In genomic region chr3:144380832-144381231, GRCh38 we compare ENCODE assay signal across 25 cellular contexts.
A peak's percentile ranks its signal among the peaks of the same experiment; 100 is the strongest.
DNase-seq lines count a peak whose midpoint lies in the region; ATAC-seq, FAIRE-seq and TF ChIP-seq lines count a peak whose summit lies in the region.
"Had no signal": no experiment of that assay in that cellular context is flagged by ENCODE, and none has a peak within 500 bp of the region (broad histone marks: within the 10 kb centered on the region; RNA-seq: fewer than 3 reads in every experiment).

No MANE protein-coding gene starts in this region.

- WGBS in prostate gland = 33% methylated on average over 4 of the region's 4 CpGs

- TF ChIP-seq CTCF in RWPE2 (IDR thresholded peaks at IDR 0.05; ENCODE audit: poor library complexity, severe bottlenecking) = no peak
- TF ChIP-seq CTCF in keratinocyte (optimal IDR thresholded peaks at IDR 0.05 in 1 of 3, IDR thresholded peaks at IDR 0.05 in 1 of 3, conservative IDR thresholded peaks at IDR 0.05 in 1 of 3; ENCODE audit: extremely low read depth in 1 of 3, insufficient read depth in 2 of 3, low read length in 3 of 3) = no peak
- no peak for TF ChIP-seq CTCF in prostate gland (IDR thresholded peaks at IDR 0.05)
- TF ChIP-seq CTCF in foreskin keratinocyte (conservative IDR thresholded peaks at IDR 0.05) = no peak

- H3K36me3 ChIP-seq in RWPE2 (ENCODE audit: low read depth) = no peaks in the 10 kb centered on the region
- H3K36me3 ChIP-seq in keratinocyte (ENCODE audit: control insufficient read depth in 2 of 2, extremely low read depth in 1 of 2, insufficient read depth in 2 of 2, low read length in 2 of 2) = no peaks in the 10 kb centered on the region
- no peaks in the 10 kb centered on the region for H3K36me3 ChIP-seq in prostate gland
- H3K36me3 ChIP-seq: heart left ventricle, right atrium auricular region, upper lobe of left lung had no signal

- intact Hi-C loops in prostate gland (cut with DNase I) = no loop called here

- no peak for TF ChIP-seq POLR2A in prostate gland (IDR thresholded peaks at IDR 0.05)

- no peak for FAIRE-seq in keratinocyte (lab: Jason Lieb, UNC)
- FAIRE-seq: astrocyte had no signal

- peak overlapping the region; percentile 42 for H2AFZ ChIP-seq in keratinocyte (ENCODE audit: control insufficient read depth, low read length)
- H2AFZ ChIP-seq: GM23338 had no signal

- no peak overlapping the region for H3K9ac ChIP-seq in keratinocyte (ENCODE audit: control insufficient read depth, extremely low read depth, insufficient read depth, low read length)

- no peak overlapping the region for H3K4me2 ChIP-seq in keratinocyte (ENCODE audit: control insufficient read depth, extremely low read depth, insufficient read depth, low read depth, low read length)
- H3K4me2 ChIP-seq: GM23338 had no signal

- H3K4me3 ChIP-seq in RWPE2 (ENCODE audit: severe bottlenecking) (no peak overlapping the region), keratinocyte (ENCODE audit: control insufficient read depth in 2 of 3, extremely low read depth in 1 of 3, insufficient read depth in 2 of 3, low read depth in 1 of 3, low read length in 3 of 3) (no peak overlapping the region), prostate gland (no peak overlapping the region)
- H3K4me3 ChIP-seq: GM23338, heart left ventricle, right atrium auricular region, upper lobe of left lung had no signal

- H3K79me2 ChIP-seq in keratinocyte (ENCODE audit: control insufficient read depth, insufficient read depth, low read length) = no peaks in the 10 kb centered on the region

- H3K27ac ChIP-seq in RWPE2 (ENCODE audit: poor library complexity, severe bottlenecking) (peak overlapping the region; percentile 71), keratinocyte (ENCODE audit: control insufficient read depth, insufficient read depth, low read length) (no peak overlapping the region), prostate gland (no peak overlapping the region), foreskin keratinocyte (no peak overlapping the region)
- H3K27ac ChIP-seq: heart left ventricle, right atrium auricular region, upper lobe of left lung had no signal

- H3K4me1 ChIP-seq in RWPE2 (ENCODE audit: insufficient read depth, poor library complexity, severe bottlenecking) = peaks cover 25% of the 10 kb centered on the region
- H3K4me1 ChIP-seq in keratinocyte (ENCODE audit: control insufficient read depth, extremely low read depth, insufficient read depth, low read length) = peaks cover 16% of the 10 kb centered on the region
- no peaks in the 10 kb centered on the region for H3K4me1 ChIP-seq in prostate gland (replicated peaks)
- H3K4me1 ChIP-seq in foreskin keratinocyte = peaks cover 20% of the 10 kb centered on the region
- H3K4me1 ChIP-seq: heart left ventricle, right atrium auricular region, upper lobe of left lung had no signal

- H3K9me3 ChIP-seq in RWPE2 (ENCODE audit: severe bottlenecking) = no peaks in the 10 kb centered on the region
- H3K9me3 ChIP-seq in keratinocyte (ENCODE audit: control insufficient read depth, low read depth, low read length) = no peaks in the 10 kb centered on the region
- H3K9me3 ChIP-seq in prostate gland = no peaks in the 10 kb centered on the region
- H3K9me3 ChIP-seq: upper lobe of left lung had no signal

- H3K27me3 ChIP-seq in RWPE2 (ENCODE audit: insufficient read depth, poor library complexity, severe bottlenecking) = no peaks in the 10 kb centered on the region
- H3K27me3 ChIP-seq in keratinocyte (ENCODE audit: control insufficient read depth, extremely low read depth, insufficient read depth, low read length) = no peaks in the 10 kb centered on the region
- no peaks in the 10 kb centered on the region for H3K27me3 ChIP-seq in prostate gland (replicated peaks; ENCODE audit: insufficient read depth)
- no peaks in the 10 kb centered on the region for H3K27me3 ChIP-seq in foreskin keratinocyte
- H3K27me3 ChIP-seq: heart left ventricle, right atrium auricular region, upper lobe of left lung had no signal

- H3K9me1 ChIP-seq in keratinocyte (ENCODE audit: control insufficient read depth, extremely low read depth, insufficient read depth, low read length) = no peaks in the 10 kb centered on the region

- dilution Hi-C loops in keratinocyte (cut with MboI; ENCODE audit: extremely low pct_ligation_motif_present, low sequenced_read_pairs) = no loop called here

- H4K20me1 ChIP-seq in keratinocyte (ENCODE audit: control insufficient read depth, extremely low read depth, insufficient read depth, low read length) = no peaks in the 10 kb centered on the region

- DNase-seq in NCI-H510A treated with DMSO at 0.1 percent for 48 hours (lab: John Stamatoyannopoulos, UW) = peak; percentile 17
- no peak for DNase-seq in NCI-H510A (lab: John Stamatoyannopoulos, UW)
- no peak for DNase-seq in RWPE2 (ENCODE audit: low spot score)
- no peak for DNase-seq in keratinocyte (ENCODE audit: low read depth, low spot score)
- peak; percentile 10 for DNase-seq in prostate gland (ENCODE audit: low spot score)
- no peak for DNase-seq in stimulated activated CD4-positive, alpha-beta T cell treated with anti-CD3 and anti-CD28 coated beads, Interleukin-1b, Interleukin-23, amount 100 ng/mL, for 48 hours
- DNase-seq in foreskin keratinocyte = no peak
- DNase-seq: activated CD4-positive, alpha-beta T cell treated with anti-CD3 and anti-CD28 coated beads for 36 hours; activated CD8-positive, alpha-beta T cell treated with anti-CD3 and anti-CD28 coated beads, Interleukin-2, amount 10 ng/mL, durations not matched to agents 7 days and 5 days; CD8-positive, alpha-beta memory T cell; cerebellar nuclear complex; heart left ventricle; KG1; left colon; natural killer cell; NCI-H146; NCI-H2171; NCI-H774; RPMI8226; T-helper 2 cell; upper lobe of left lung had no signal

- 0 out of 3 replicates have a peak, but pooled peaks have one; percentile 3 for ATAC-seq in RWPE2 (ENCODE audit: low read depth)
- no peak for ATAC-seq in foreskin keratinocyte
- no peak for ATAC-seq in SK-N-SH treated with all-trans-retinoic acid at 6 μM for 48 hours
- ATAC-seq: activated CD4-positive, alpha-beta T cell treated with anti-CD3 and anti-CD28 coated beads for 36 hours; activated CD8-positive, alpha-beta T cell treated with anti-CD3 and anti-CD28 coated beads, Interleukin-2, amount 10 ng/mL, durations not matched to agents 7 days and 5 days; GM23338; heart left ventricle; left colon; natural killer cell had no signal

TF ChIP-seq in SK-N-SH treated with all-trans-retinoic acid at 6 μM for 48 hours, 23 proteins besides CTCF, POLR2A, EP300 and RAD21:
- no peak for TF ChIP-seq RARB (CRISPR knock-in tag; IDR thresholded peaks at IDR 0.05)
- no peak for TF ChIP-seq TCF4 (CRISPR knock-in tag; IDR thresholded peaks at IDR 0.05; ENCODE audit: borderline replicate concordance)
- TF ChIP-seq SNAI2 (CRISPR knock-in tag; IDR thresholded peaks at IDR 0.05) = no peak
- TF ChIP-seq ZNF565 (CRISPR knock-in tag; conservative IDR thresholded peaks at IDR 0.05; ENCODE audit: low read depth) = no peak
- TF ChIP-seq POU6F1 (CRISPR knock-in tag; IDR thresholded peaks at IDR 0.05; ENCODE audit: borderline replicate concordance, low read depth) = no peak
- TF ChIP-seq ARNTL (CRISPR knock-in tag; IDR thresholded peaks at IDR 0.05; ENCODE audit: borderline replicate concordance, low read depth) = no peak
- TF ChIP-seq ZFP3 (CRISPR knock-in tag; IDR thresholded peaks at IDR 0.05) = no peak
- TF ChIP-seq CREB5 (CRISPR knock-in tag; IDR thresholded peaks at IDR 0.05; ENCODE audit: low read depth) = no peak
- no peak for TF ChIP-seq ESRRG (CRISPR knock-in tag; IDR thresholded peaks at IDR 0.05)
- no peak for TF ChIP-seq BACH2 (CRISPR knock-in tag; IDR thresholded peaks at IDR 0.05; ENCODE audit: borderline replicate concordance)
- no peak for TF ChIP-seq OSR1 (CRISPR knock-in tag; IDR thresholded peaks at IDR 0.05)
- no peak for TF ChIP-seq GLIS3 (CRISPR knock-in tag; IDR thresholded peaks at IDR 0.05)
- no peak for TF ChIP-seq PATZ1 (CRISPR knock-in tag; IDR thresholded peaks at IDR 0.05; ENCODE audit: borderline replicate concordance)

Comparison
In these comparisons a context has a peak if more than half of its experiments do, and no peak if none do; other contexts are left out.
1. DNase-seq: peak in NCI-H510A treated with DMSO at 0.1 percent for 48 hours (single experiment) and prostate gland (single experiment); none in NCI-H510A (single experiment), RWPE2 (single experiment), keratinocyte (single experiment), stimulated activated CD4-positive, alpha-beta T cell treated with anti-CD3 and anti-CD28 coated beads, Interleukin-1b, Interleukin-23, amount 100 ng/mL, for 48 hours (single experiment) and foreskin keratinocyte (0 of 2).